1 cellular context compared by ENCODE assay signal in the genomic region with DNA sequence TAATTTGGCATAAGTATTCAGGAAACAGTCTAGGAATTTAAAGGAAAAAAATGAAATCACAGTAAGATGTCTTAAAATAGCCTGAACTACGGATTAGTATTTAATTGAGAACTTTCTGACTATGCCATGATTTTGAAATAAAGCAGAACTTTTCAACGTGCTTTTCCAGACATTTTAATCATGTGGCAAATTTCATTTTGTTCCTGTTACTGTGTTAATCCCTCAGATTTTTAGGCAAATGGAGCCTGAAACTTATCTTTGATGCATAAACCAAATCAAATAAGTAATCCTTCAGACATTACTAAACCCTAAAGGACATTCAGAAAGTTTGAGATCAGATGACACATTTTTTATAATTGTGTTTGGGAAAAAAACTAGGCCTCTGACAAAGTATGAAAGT.
TF ChIP-seq lines count a peak whose summit lies in the region.

No MANE protein-coding gene starts in this region.

TF ChIP-seq in WTC11, 78 proteins besides CTCF, POLR2A, EP300 and RAD21 (continued from another document):
- TF ChIP-seq STAT6 (CRISPR knock-in tag; conservative IDR thresholded peaks at IDR 0.05; ENCODE audit: low read depth) = no peak
- TF ChIP-seq E2F5 (CRISPR knock-in tag; IDR thresholded peaks at IDR 0.05) = no peak
- TF ChIP-seq NFATC4 (CRISPR knock-in tag; IDR thresholded peaks at IDR 0.05) = no peak
- no peak for TF ChIP-seq CREM (CRISPR knock-in tag; IDR thresholded peaks at IDR 0.05)
- TF ChIP-seq HMGA2 (CRISPR knock-in tag; IDR thresholded peaks at IDR 0.05) = no peak
